In genomic region chr3:30628931-30629590, GRCh38 we compare ENCODE assay signal across 8 cellular contexts. TPM values are rescaled to one million over a fixed set of nuclear protein-coding genes. Genes with fewer than 3 reads are reported as not detected.
DNase-seq lines count a peak whose midpoint lies in the region; ATAC-seq and TF ChIP-seq lines count a peak whose summit lies in the region.

No MANE protein-coding gene starts in this region.

- H3K4me3 Mint-ChIP-seq in naive B cell, result peak overlapping the region; percentile 68 to 91 (median 81)

- no peaks in the 10 kb centered on the region for H3K27me3 Mint-ChIP-seq in naive B cell

- H3K4me1 ChIP-seq in OCI-LY7 (ENCODE audit: insufficient read depth, low read length, poor library complexity, severe bottlenecking), result peaks cover 99% of the 10 kb centered on the region

- peak; percentile 71 to 72 for ATAC-seq in naive B cell (ENCODE audit: low read depth in 2 of 2)
- ATAC-seq in HG03280 (IDR thresholded peaks at IDR 0.05; ENCODE audit: unreplicated experiment), result no peak
- no peak for ATAC-seq in HG03045 (IDR thresholded peaks at IDR 0.05; ENCODE audit: unreplicated experiment)

- H3K9me3 ChIP-seq in OCI-LY7 (ENCODE audit: low read length) (no peaks in the 10 kb centered on the region), WERI-Rb-1 (ENCODE audit: severe bottlenecking) (no peaks in the 10 kb centered on the region)

- peak overlapping the region; percentile 81 for H3K27ac ChIP-seq in OCI-LY7 (ENCODE audit: low read depth, low read length, poor library complexity, severe bottlenecking)
- H3K27ac ChIP-seq in WERI-Rb-1, result no peak overlapping the region

- intact Hi-C loops in OCI-LY7 (cut with micrococcal nuclease; ENCODE audit: unreplicated experiment), result loop anchor here (1.0 to 2.0 kb wide), 2 partner anchors 22 to 64 kb away; partner anchors contain the start of gene TGFBR2

- peaks cover 96% of the 10 kb centered on the region for H3K79me2 ChIP-seq in OCI-LY7 (ENCODE audit: insufficient read depth, low read depth, low read length)

- H3K36me3 Mint-ChIP-seq in naive B cell, result peaks cover 12 to 29% of the 10 kb centered on the region in 2 donors

- CTCF ChIA-PET in OCI-LY7 (lab: Charles Lee; ENCODE audit: unreplicated experiment), result interaction anchor here (1.5 kb wide), 1 partner anchor 9 kb away, joined by 3 read pairs; no protein-coding TSS in a partner anchor

- H3K9me2 ChIP-seq in OCI-LY7 (ENCODE audit: insufficient read depth, low read length), result no peaks in the 10 kb centered on the region

- no peaks in the 10 kb centered on the region for H3K27me3 ChIP-seq in WERI-Rb-1 (ENCODE audit: insufficient read depth, low read depth, severe bottlenecking)

- H3K9me3 Mint-ChIP-seq in naive B cell, result peaks cover 0 to 2% (median 0%) of the 10 kb centered on the region in 7 donors

- H3K36me3 ChIP-seq in OCI-LY7 (ENCODE audit: insufficient read depth, low read length), result peaks cover 37% of the 10 kb centered on the region
- H3K36me3 ChIP-seq in WERI-Rb-1, result no peaks in the 10 kb centered on the region

- TF ChIP-seq CTCF in GM10266 (IDR thresholded peaks at IDR 0.05; ENCODE audit: control insufficient read depth, insufficient read depth, low read depth, missing control alignments) (peak; percentile 18), OCI-LY7 (conservative IDR thresholded peaks at IDR 0.05; ENCODE audit: low read length) (peak; percentile 81), WERI-Rb-1 (IDR thresholded peaks at IDR 0.05; ENCODE audit: low read depth, low read length) (no peak)

- DNase-seq in GM10266 (ENCODE audit: extremely low spot score) (no peak), OCI-LY7 (ENCODE audit: low spot score) (peak; percentile 75), dermis blood vessel endothelial cell (peak; percentile 63), naive B cell (no peak), SHP77 (lab: John Stamatoyannopoulos, UW) (no peak), WERI-Rb-1 (no peak)

- peak overlapping the region; percentile 68 for H3K4me2 ChIP-seq in OCI-LY7 (ENCODE audit: low read length)

- no peak overlapping the region; the same call in 1 of the 2 replicates for H2AFZ ChIP-seq in OCI-LY7 (ENCODE audit: low read length)

- BruUV-seq in OCI-LY7 (replicated peaks; lab: Mats Ljungman, UMichigan), result no TSS peak

- peak overlapping the region; percentile 82 to 100 (median 94) for H3K27ac Mint-ChIP-seq in naive B cell

- POLR2A ChIA-PET in OCI-LY7 (lab: Charles Lee), result interaction anchor here (0.6 to 2.0 kb wide), 9 partner anchors 9 to 1588 kb away, joined by 3 to 29 read pairs (median 7); partner anchors contain the start of gene TGFBR2

- peaks cover 57 to 96% (median 84%) of the 10 kb centered on the region in 3 donors for H3K4me1 Mint-ChIP-seq in naive B cell

- no peaks in the 10 kb centered on the region for H4K20me1 ChIP-seq in OCI-LY7 (ENCODE audit: insufficient read depth, low read length)

- H3K4me3 ChIP-seq in OCI-LY7 (ENCODE audit: low read depth, low read length, poor library complexity, severe bottlenecking) (peak overlapping the region; percentile 37), WERI-Rb-1 (ENCODE audit: low read depth, low read length) (no peak overlapping the region)

RNA-seq across cellular contexts. Expression of gene TGFBR2, which starts 22.7 kb away (rescaled TPM):
- total RNA-seq in OCI-LY7 (2014; rRNA removed; shearing (Covaris generic)), result 28.1 and 29.6 TPM in 2 replicates
- 25.2 and 29.5 TPM in 2 replicates for total RNA-seq in OCI-LY7 (2022)
- 632 and 715 TPM in 2 replicates for total RNA-seq in dermis blood vessel endothelial cell
- polyA plus RNA-seq in naive B cell (ENCODE audit: low read depth in 6 of 6), result 100 to 1,000 TPM in 5 of 6 donors, 10 to 100 TPM in 1; 99.4 to 169 (median 116) TPM

Comparison
In these comparisons a context has a peak if more than half of its experiments do, and no peak if none do; other contexts are left out.
1. DNase-seq: peak in OCI-LY7 (single experiment) and dermis blood vessel endothelial cell (single experiment); none in GM10266 (single experiment), naive B cell (single experiment), SHP77 (0 of 2) and WERI-Rb-1 (single experiment).
2. ATAC-seq: peak in naive B cell (2 of 2); none in HG03280 (single experiment) and HG03045 (single experiment).
3. RNA of gene TGFBR2, which starts 22.7 kb away (total RNA-seq): 632 to 715 TPM in dermis blood vessel endothelial cell; 25.2 to 29.6 TPM in OCI-LY7; every median in the first group is over 10 times any median in the second.